Comparison of ENCODE assay signal across 29 cellular contexts in genomic region chr1:108140177-108140576, GRCh38.
"Had no signal": no experiment of that assay in that cellular context is flagged by ENCODE, and none has a peak within 500 bp of the region (broad histone marks: within the 10 kb centered on the region; RNA-seq: fewer than 3 reads in every experiment).

No MANE protein-coding gene starts in this region.

- H3K4me3 ChIP-seq: ascending aorta, cardiac muscle cell, coronary artery, heart right ventricle, left ventricle myocardium inferior, lung, neural progenitor cell, stomach, thyroid gland, upper lobe of left lung had no signal

- H3K27me3 Mint-ChIP-seq: activated naive CD4-positive, alpha-beta T cell treated with anti-CD3 and anti-CD28 coated beads, Interleukin-2, amount 10 ng/mL, durations not matched to agents 7 days and 5 days; activated naive CD8-positive, alpha-beta T cell treated with anti-CD3 and anti-CD28 coated beads, Interleukin-2, amount 10 ng/mL, durations not matched to agents 7 days and 5 days; activated T-cell treated with anti-CD3 and anti-CD28 coated beads, Interleukin-2, amount 50 U/mL, for 24 hours; stimulated activated naive B cell treated with anti-CD40 and anti-IgM and Interleukin-4, amounts not matched to agents 10 μg/mL and 1 μg/mL and 100 μg/mL, for 72 hours had no signal

- H3K4me3 Mint-ChIP-seq: activated naive CD4-positive, alpha-beta T cell treated with anti-CD3 and anti-CD28 coated beads, Interleukin-2, amount 10 ng/mL, durations not matched to agents 7 days and 5 days; activated naive CD8-positive, alpha-beta T cell treated with anti-CD3 and anti-CD28 coated beads, Interleukin-2, amount 10 ng/mL, durations not matched to agents 7 days and 5 days; activated T-cell treated with anti-CD3 and anti-CD28 coated beads, Interleukin-2, amount 50 U/mL, for 24 hours; brain; natural killer cell; neural progenitor cell; stimulated activated naive B cell treated with anti-CD40 and anti-IgM and Interleukin-4, amounts not matched to agents 10 μg/mL and 1 μg/mL and 100 μg/mL, for 72 hours had no signal

- DNase-seq: activated CD4-positive, alpha-beta T cell treated with anti-CD3 and anti-CD28 coated beads for 48 hours; activated CD4-positive, alpha-beta T cell treated with anti-CD3 and anti-CD28 coated beads, Interleukin-2, amount 50 U/mL, for 48 hours; activated CD8-positive, alpha-beta memory T cell treated with anti-CD3 and anti-CD28 coated beads, Interleukin-2, amount 50 U/mL, for 4 hours; activated gamma-delta T cell; activated naive CD4-positive, alpha-beta T cell treated with anti-CD3 and anti-CD28 coated beads, Interleukin-2, amount 10 ng/mL, durations not matched to agents 7 days and 5 days; activated naive CD8-positive, alpha-beta T cell treated with anti-CD3 and anti-CD28 coated beads, Interleukin-2, amount 10 ng/mL, durations not matched to agents 7 days and 5 days; activated T-cell treated with anti-CD3 and anti-CD28 coated beads, Interleukin-2, amount 50 U/mL, for 24 hours; cerebellar nuclear complex; foreskin fibroblast; heart right ventricle; left ventricle myocardium inferior; natural killer cell; occipital lobe; posterior cingulate gyrus; right cardiac atrium; stimulated activated CD4-positive, alpha-beta T cell treated with anti-CD3 and anti-CD28 coated beads, Interleukin-15, amount 100 ng/mL, for 24 hours; stimulated activated CD4-positive, alpha-beta T cell treated with anti-CD3 and anti-CD28 coated beads, Interleukin-2, amount 100 ng/mL, for 24 hours; stimulated activated naive B cell treated with anti-CD40 and anti-IgM and Interleukin-4, amounts not matched to agents 10 μg/mL and 1 μg/mL and 100 μg/mL, for 72 hours; stomach; T-helper 9 cell; thyroid gland; upper lobe of left lung had no signal

- H3K4me1 ChIP-seq: ascending aorta, left ventricle myocardium inferior, stomach, thyroid gland, upper lobe of left lung had no signal

- H2AFZ ChIP-seq: neural progenitor cell had no signal

- H3K4me2 ChIP-seq: neural progenitor cell had no signal

- H3K9me3 ChIP-seq: ascending aorta, left ventricle myocardium inferior, stomach, thyroid gland, upper lobe of left lung had no signal

- H3K4me1 Mint-ChIP-seq: activated naive CD4-positive, alpha-beta T cell treated with anti-CD3 and anti-CD28 coated beads, Interleukin-2, amount 10 ng/mL, durations not matched to agents 7 days and 5 days; brain; natural killer cell; neural progenitor cell had no signal

- H3K9me3 Mint-ChIP-seq: activated naive CD4-positive, alpha-beta T cell treated with anti-CD3 and anti-CD28 coated beads, Interleukin-2, amount 10 ng/mL, durations not matched to agents 7 days and 5 days; activated T-cell treated with anti-CD3 and anti-CD28 coated beads, Interleukin-2, amount 50 U/mL, for 24 hours; natural killer cell; neural progenitor cell had no signal

- H3K27ac ChIP-seq: ascending aorta, cardiac muscle cell, coronary artery, heart right ventricle, left ventricle myocardium inferior, neural progenitor cell, stomach, thyroid gland, upper lobe of left lung, VCaP had no signal

- H3K27ac Mint-ChIP-seq: activated naive CD4-positive, alpha-beta T cell treated with anti-CD3 and anti-CD28 coated beads, Interleukin-2, amount 10 ng/mL, durations not matched to agents 7 days and 5 days; activated naive CD8-positive, alpha-beta T cell treated with anti-CD3 and anti-CD28 coated beads, Interleukin-2, amount 10 ng/mL, durations not matched to agents 7 days and 5 days; activated T-cell treated with anti-CD3 and anti-CD28 coated beads, Interleukin-2, amount 50 U/mL, for 24 hours; brain; natural killer cell; neural progenitor cell; stimulated activated naive B cell treated with anti-CD40 and anti-IgM and Interleukin-4, amounts not matched to agents 10 μg/mL and 1 μg/mL and 100 μg/mL, for 72 hours had no signal
